Comparison of ENCODE assay signal across 28 cellular contexts in genomic region chr18:65073060-65073550, GRCh38.
"Had no signal": no experiment of that assay in that cellular context is flagged by ENCODE, and none has a peak within 500 bp of the region (broad histone marks: within the 10 kb centered on the region; RNA-seq: fewer than 3 reads in every experiment).

No MANE protein-coding gene starts in this region.

- FAIRE-seq: RCC 7860 had no signal

- ATAC-seq: activated CD4-positive, CD25-positive, alpha-beta regulatory T cell treated with anti-CD3 and anti-CD28 coated beads, Interleukin-2, amount 50 U/mL, for 24 hours; activated CD8-positive, alpha-beta T cell treated with anti-CD3 and anti-CD28 coated beads for 36 hours; activated T-cell treated with anti-CD3 and anti-CD28 coated beads, Interleukin-2, amount 50 U/mL, for 72 hours; PC-3 had no signal

- H3K9me3 ChIP-seq: adrenal gland, colonic mucosa, MG63 had no signal

- H3K4me3 ChIP-seq: adrenal gland, colonic mucosa, MG63, SK-N-MC had no signal

- H3K27me3 ChIP-seq: adrenal gland, colonic mucosa, MG63 had no signal

- H3K27ac ChIP-seq: adrenal gland, colonic mucosa, SK-N-MC had no signal

- DNase-seq: activated CD4-positive, alpha-beta T cell treated with anti-CD3 and anti-CD28 coated beads for 4 hours; activated CD8-positive, alpha-beta memory T cell treated with anti-CD3 and anti-CD28 coated beads, Interleukin-2, amount 50 U/mL, for 4 hours; activated CD8-positive, alpha-beta T cell treated with anti-CD3 and anti-CD28 coated beads for 36 hours; activated gamma-delta T cell treated with Interleukin-2 at 50 U/mL for 16 hours; activated naive CD4-positive, alpha-beta T cell treated with anti-CD3 and anti-CD28 coated beads, Interleukin-2, amount 50 U/mL, for 16 hours; activated naive CD8-positive, alpha-beta T cell treated with anti-CD3 and anti-CD28 coated beads, Interleukin-2, amount 10 ng/mL, durations not matched to agents 7 days and 5 days; activated T-cell treated with anti-CD3 and anti-CD28 coated beads, Interleukin-2, amount 50 U/mL, for 72 hours; adrenal gland; anterior cingulate cortex; caudate nucleus; colonic mucosa; dermis blood vessel endothelial cell; MG63; NCI-H1092 treated with DMSO at 0.1 percent for 48 hours; NCI-H1417 treated with DMSO at 0.1 percent for 48 hours; NCI-H1694; NCI-H2029; NCI-H2107; NCI-H2171 treated with DMSO at 0.1 percent for 48 hours; NCI-H226; NCI-H526; NK-92 treated with Interleukin-12 subunit alpha and Interleukin-12 subunit beta, amount 100 ng/mL, for 24 hours; PC-3; SHP77 treated with DMSO at 0.1 percent for 48 hours; T-helper 1 cell had no signal

- H3K36me3 ChIP-seq: adrenal gland, colonic mucosa, MG63 had no signal

- H3K4me1 ChIP-seq: adrenal gland, colonic mucosa had no signal
